ENCODE assay signal across 1 cellular context in genomic region chr3:107985496-107985895, GRCh38.
A peak's percentile ranks its signal among the peaks of the same experiment; 100 is the strongest.
TF ChIP-seq lines count a peak whose summit lies in the region.

No MANE protein-coding gene starts in this region.

TF ChIP-seq in GM12878, 131 proteins besides CTCF, POLR2A, EP300 and RAD21 (continued from another document):
- TF ChIP-seq MTA2 (IDR thresholded peaks at IDR 0.05; ENCODE audit: low read depth): peak; percentile 52; the same call in 1 of the 2 replicates
- TF ChIP-seq MYC (IDR thresholded peaks at IDR 0.05; ENCODE audit: insufficient read depth, insufficient read length, insufficient replicate concordance, low read length, severe bottlenecking): no peak
- TF ChIP-seq IKZF1 (conservative IDR thresholded peaks at IDR 0.05): peak; percentile 53
- peak; percentile 21; the same call in 1 of the 2 replicates for TF ChIP-seq ATF7 (IDR thresholded peaks at IDR 0.05; ENCODE audit: low read depth)
- TF ChIP-seq SUZ12 (IDR thresholded peaks at IDR 0.05; ENCODE audit: unreplicated experiment): no peak
- no peak for TF ChIP-seq NFYA (IDR thresholded peaks at IDR 0.05; ENCODE audit: borderline replicate concordance, low read depth, low read length)
- peak; percentile 62; the same call in 1 of the 2 replicates for TF ChIP-seq IRF4 (IDR thresholded peaks at IDR 0.05; ENCODE audit: low read depth, low read length)
- TF ChIP-seq NR2C1 (IDR thresholded peaks at IDR 0.05): no peak
